ENCODE assay signal across 1 cellular context in the genomic region with DNA sequence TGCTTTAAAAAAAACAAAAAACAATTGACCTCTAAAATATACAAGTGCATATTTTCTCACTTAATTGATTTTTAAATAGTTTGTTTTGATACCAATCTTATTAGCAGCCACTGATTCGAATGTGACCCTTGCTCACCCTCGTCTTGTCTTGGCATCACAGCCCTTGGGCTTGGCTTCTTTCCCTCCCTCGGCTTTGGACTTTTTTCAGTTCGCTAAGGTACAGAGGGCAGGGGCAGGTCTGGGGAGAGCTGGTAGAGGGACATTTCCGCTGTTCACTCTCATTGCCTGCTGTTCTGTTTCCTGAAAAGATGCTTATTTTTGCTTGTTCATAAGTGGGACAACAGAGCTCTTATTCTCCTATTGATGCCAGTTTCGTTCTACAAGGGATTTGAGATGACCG.
A peak's percentile ranks its signal among the peaks of the same experiment; 100 is the strongest.
TF ChIP-seq lines count a peak whose summit lies in the region.

No MANE protein-coding gene starts in this region.

TF ChIP-seq in liver, 16 proteins besides CTCF, POLR2A, EP300 and RAD21 (continued from another document):
- TF ChIP-seq REST (IDR thresholded peaks at IDR 0.05) (no peak), HNF4A (conservative IDR thresholded peaks at IDR 0.05) (peak; percentile 49 to 63), NR2F2 (IDR thresholded peaks at IDR 0.05) (no peak)
